In the genomic region with DNA sequence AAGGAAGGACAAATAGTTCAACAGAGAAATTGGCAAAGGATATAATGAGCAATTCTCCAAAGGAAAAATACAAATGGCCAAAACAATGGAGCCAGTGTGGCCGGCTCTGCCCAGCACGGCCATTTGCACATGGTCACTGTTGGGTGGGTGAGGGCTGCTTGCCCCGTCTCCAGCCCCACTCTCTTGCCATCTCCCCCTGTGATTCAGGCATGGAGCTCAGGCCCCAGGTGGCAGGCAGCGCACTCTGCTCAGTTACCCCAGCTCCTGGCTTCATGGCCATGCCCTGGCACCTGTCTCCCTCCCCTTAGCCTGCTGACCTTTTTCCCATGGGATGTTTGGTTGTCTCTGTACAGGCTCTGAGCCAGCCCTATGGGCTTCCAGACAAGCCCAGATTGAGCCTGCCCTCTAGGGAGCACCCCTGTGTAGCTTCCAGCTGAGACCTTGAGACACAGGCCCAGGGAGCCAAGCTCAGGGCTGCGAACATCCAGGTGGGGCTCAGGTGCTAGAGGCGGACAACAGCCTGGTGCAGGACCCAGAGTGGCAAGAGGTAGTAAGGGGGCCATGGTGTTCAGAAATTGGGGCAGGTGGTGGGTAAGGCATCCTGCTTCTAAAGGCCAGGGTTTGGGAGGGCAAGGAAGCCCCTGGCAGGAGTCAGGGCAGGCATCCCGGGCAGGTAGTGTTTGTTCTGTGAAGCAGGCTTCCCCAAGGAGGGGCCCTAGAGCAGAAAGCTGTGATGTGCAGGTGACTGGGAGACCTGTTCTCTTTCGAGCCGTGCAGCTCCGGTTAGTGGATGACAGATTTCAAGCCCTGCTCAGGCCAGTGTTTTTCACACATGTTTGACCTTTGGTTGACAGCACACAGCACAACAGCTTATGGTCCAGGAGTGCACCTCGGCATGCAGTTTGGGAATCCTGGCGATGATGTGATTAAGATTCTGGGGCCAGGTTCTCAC, we compare ENCODE assay signal across 1 cellular context.
TF ChIP-seq lines count a peak whose summit lies in the region.

No MANE protein-coding gene starts in this region.

TF ChIP-seq in HepG2, 621 proteins besides CTCF, POLR2A, EP300 and RAD21 (continues in another document):
- TF ChIP-seq, protein P1, sequence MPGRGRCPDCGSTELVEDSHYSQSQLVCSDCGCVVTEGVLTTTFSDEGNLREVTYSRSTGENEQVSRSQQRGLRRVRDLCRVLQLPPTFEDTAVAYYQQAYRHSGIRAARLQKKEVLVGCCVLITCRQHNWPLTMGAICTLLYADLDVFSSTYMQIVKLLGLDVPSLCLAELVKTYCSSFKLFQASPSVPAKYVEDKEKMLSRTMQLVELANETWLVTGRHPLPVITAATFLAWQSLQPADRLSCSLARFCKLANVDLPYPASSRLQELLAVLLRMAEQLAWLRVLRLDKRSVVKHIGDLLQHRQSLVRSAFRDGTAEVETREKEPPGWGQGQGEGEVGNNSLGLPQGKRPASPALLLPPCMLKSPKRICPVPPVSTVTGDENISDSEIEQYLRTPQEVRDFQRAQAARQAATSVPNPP (CRISPR knock-in tag; IDR thresholded peaks at IDR 0.05), result no peak
- TF ChIP-seq ZMYM4 (CRISPR knock-in tag; IDR thresholded peaks at IDR 0.05), result 0 out of 2 replicates have a peak, but pooled peaks have one; percentile 43
- TF ChIP-seq, protein P2, sequence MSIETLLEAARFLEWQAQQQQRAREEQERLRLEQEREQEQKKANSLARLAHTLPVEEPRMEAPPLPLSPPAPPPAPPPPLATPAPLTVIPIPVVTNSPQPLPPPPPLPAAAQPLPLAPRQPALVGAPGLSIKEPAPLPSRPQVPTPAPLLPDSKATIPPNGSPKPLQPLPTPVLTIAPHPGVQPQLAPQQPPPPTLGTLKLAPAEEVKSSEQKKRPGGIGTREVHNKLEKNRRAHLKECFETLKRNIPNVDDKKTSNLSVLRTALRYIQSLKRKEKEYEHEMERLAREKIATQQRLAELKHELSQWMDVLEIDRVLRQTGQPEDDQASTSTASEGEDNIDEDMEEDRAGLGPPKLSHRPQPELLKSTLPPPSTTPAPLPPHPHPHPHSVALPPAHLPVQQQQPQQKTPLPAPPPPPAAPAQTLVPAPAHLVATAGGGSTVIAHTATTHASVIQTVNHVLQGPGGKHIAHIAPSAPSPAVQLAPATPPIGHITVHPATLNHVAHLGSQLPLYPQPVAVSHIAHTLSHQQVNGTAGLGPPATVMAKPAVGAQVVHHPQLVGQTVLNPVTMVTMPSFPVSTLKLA (IDR thresholded peaks at IDR 0.05), result no peak
- no peak for TF ChIP-seq ZBTB37 (CRISPR knock-in tag; IDR thresholded peaks at IDR 0.05)
- TF ChIP-seq, protein P3, sequence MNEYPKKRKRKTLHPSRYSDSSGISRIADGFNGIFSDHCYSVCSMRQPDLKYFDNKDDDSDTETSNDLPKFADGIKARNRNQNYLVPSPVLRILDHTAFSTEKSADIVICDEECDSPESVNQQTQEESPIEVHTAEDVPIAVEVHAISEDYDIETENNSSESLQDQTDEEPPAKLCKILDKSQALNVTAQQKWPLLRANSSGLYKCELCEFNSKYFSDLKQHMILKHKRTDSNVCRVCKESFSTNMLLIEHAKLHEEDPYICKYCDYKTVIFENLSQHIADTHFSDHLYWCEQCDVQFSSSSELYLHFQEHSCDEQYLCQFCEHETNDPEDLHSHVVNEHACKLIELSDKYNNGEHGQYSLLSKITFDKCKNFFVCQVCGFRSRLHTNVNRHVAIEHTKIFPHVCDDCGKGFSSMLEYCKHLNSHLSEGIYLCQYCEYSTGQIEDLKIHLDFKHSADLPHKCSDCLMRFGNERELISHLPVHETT (CRISPR knock-in tag; conservative IDR thresholded peaks at IDR 0.05), result no peak
- TF ChIP-seq, protein P4, sequence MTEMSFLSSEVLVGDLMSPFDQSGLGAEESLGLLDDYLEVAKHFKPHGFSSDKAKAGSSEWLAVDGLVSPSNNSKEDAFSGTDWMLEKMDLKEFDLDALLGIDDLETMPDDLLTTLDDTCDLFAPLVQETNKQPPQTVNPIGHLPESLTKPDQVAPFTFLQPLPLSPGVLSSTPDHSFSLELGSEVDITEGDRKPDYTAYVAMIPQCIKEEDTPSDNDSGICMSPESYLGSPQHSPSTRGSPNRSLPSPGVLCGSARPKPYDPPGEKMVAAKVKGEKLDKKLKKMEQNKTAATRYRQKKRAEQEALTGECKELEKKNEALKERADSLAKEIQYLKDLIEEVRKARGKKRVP (CRISPR knock-in tag; IDR thresholded peaks at IDR 0.05), result no peak
- TF ChIP-seq SALL1 (CRISPR knock-in tag; IDR thresholded peaks at IDR 0.05), result peak; percentile 72
- peak; percentile 7; the same call in 1 of the 2 replicates for TF ChIP-seq ZNF556 (CRISPR knock-in tag; IDR thresholded peaks at IDR 0.05; ENCODE audit: borderline replicate concordance)
- TF ChIP-seq EEA1 (CRISPR knock-in tag; IDR thresholded peaks at IDR 0.05; ENCODE audit: borderline replicate concordance), result no peak
- TF ChIP-seq RXRA (CRISPR knock-in tag; IDR thresholded peaks at IDR 0.05), result peak; percentile 40; the same call in 1 of the 2 replicates
- TF ChIP-seq ZNF232 (CRISPR knock-in tag; IDR thresholded peaks at IDR 0.05; ENCODE audit: borderline replicate concordance), result no peak
- TF ChIP-seq ZNF878 (CRISPR knock-in tag; IDR thresholded peaks at IDR 0.05), result no peak
- TF ChIP-seq TEAD3 (CRISPR knock-in tag; optimal IDR thresholded peaks at IDR 0.05; ENCODE audit: borderline replicate concordance), result peak; percentile 18
- TF ChIP-seq FOXJ3 (CRISPR knock-in tag; IDR thresholded peaks at IDR 0.05; ENCODE audit: borderline replicate concordance), result no peak
- no peak for TF ChIP-seq NFATC3 (CRISPR knock-in tag; IDR thresholded peaks at IDR 0.05)
- no peak for TF ChIP-seq KDM6A (CRISPR knock-in tag; IDR thresholded peaks at IDR 0.05; ENCODE audit: low read depth)
- TF ChIP-seq RARG (CRISPR knock-in tag; IDR thresholded peaks at IDR 0.05; ENCODE audit: low read depth), result no peak
- TF ChIP-seq HOXA5 (CRISPR knock-in tag; IDR thresholded peaks at IDR 0.05), result no peak
- no peak for TF ChIP-seq MATR3 (CRISPR knock-in tag; IDR thresholded peaks at IDR 0.05)
- TF ChIP-seq ZNF274 (CRISPR knock-in tag; IDR thresholded peaks at IDR 0.05), result peak; percentile 50; the same call in 1 of the 2 replicates
- no peak for TF ChIP-seq MEIS1 (CRISPR knock-in tag; IDR thresholded peaks at IDR 0.05; ENCODE audit: borderline replicate concordance)
- TF ChIP-seq ZNF891 (CRISPR knock-in tag; IDR thresholded peaks at IDR 0.05), result peak; percentile 83; the same call in 1 of the 2 replicates
- TF ChIP-seq ZNF644 (CRISPR knock-in tag; IDR thresholded peaks at IDR 0.05; ENCODE audit: low read depth), result no peak
- TF ChIP-seq, protein P5, sequence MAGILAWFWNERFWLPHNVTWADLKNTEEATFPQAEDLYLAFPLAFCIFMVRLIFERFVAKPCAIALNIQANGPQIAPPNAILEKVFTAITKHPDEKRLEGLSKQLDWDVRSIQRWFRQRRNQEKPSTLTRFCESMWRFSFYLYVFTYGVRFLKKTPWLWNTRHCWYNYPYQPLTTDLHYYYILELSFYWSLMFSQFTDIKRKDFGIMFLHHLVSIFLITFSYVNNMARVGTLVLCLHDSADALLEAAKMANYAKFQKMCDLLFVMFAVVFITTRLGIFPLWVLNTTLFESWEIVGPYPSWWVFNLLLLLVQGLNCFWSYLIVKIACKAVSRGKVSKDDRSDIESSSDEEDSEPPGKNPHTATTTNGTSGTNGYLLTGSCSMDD (CRISPR knock-in tag; IDR thresholded peaks at IDR 0.05), result no peak
- TF ChIP-seq CREB1 (IDR thresholded peaks at IDR 0.05), result no peak
- TF ChIP-seq CREB1 (CRISPR knock-in tag; IDR thresholded peaks at IDR 0.05), result no peak
- TF ChIP-seq, protein P6, sequence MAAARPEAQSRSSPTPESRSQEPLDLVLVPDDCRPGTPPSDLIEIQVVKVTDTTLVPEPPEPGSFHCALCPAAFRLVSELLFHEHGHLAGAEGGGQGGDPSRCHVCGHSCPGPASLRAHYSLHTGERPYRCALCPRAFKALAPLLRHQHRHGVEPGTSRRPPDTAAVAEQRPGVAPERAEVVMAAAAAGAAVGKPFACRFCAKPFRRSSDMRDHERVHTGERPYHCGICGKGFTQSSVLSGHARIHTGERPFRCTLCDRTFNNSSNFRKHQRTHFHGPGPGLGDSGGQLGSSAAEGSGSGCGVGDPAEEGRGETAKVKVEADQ (CRISPR knock-in tag; IDR thresholded peaks at IDR 0.05; ENCODE audit: borderline replicate concordance), result no peak
- TF ChIP-seq EED (CRISPR knock-in tag; IDR thresholded peaks at IDR 0.05), result 0 out of 2 replicates have a peak, but pooled peaks have one; percentile 18
- no peak for TF ChIP-seq ZNF230 (CRISPR knock-in tag; IDR thresholded peaks at IDR 0.05)
- no peak for TF ChIP-seq ZBTB33 (CRISPR knock-in tag; IDR thresholded peaks at IDR 0.05)
- TF ChIP-seq, protein P7, sequence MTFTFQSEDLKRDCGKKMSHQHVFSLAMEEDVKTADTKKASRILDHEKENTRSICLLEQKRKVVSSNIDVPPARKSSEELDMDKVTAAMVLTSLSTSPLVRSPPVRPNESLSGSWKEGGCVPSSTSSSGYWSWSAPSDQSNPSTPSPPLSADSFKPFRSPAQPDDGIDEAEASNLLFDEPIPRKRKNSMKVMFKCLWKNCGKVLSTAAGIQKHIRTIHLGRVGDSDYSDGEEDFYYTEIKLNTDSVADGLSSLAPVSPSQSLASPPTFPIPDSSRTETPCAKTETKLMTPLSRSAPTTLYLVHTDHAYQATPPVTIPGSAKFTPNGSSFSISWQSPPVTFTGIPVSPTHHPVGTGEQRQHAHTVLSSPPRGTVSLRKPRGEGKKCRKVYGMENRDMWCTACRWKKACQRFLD (CRISPR knock-in tag; IDR thresholded peaks at IDR 0.05; ENCODE audit: borderline replicate concordance), result 0 out of 2 replicates have a peak, but pooled peaks have one; percentile 11
- TF ChIP-seq ZNF263 (CRISPR knock-in tag; IDR thresholded peaks at IDR 0.05), result peak; percentile 88
- no peak for TF ChIP-seq HDAC2 (CRISPR knock-in tag; IDR thresholded peaks at IDR 0.05)
- no peak for TF ChIP-seq KDM1A (CRISPR knock-in tag; IDR thresholded peaks at IDR 0.05)
- TF ChIP-seq U2AF1 (optimal IDR thresholded peaks at IDR 0.05; ENCODE audit: low read depth, low read length), result no peak
- 0 out of 4 replicates have a peak, but pooled peaks of 1 of the 2 experiments have one; percentile 10 for TF ChIP-seq KLF16 (CRISPR knock-in tag; IDR thresholded peaks at IDR 0.05)
- TF ChIP-seq SAP130 (CRISPR knock-in tag; IDR thresholded peaks at IDR 0.05; ENCODE audit: low read depth), result peak; percentile 44
- TF ChIP-seq TAF1 (CRISPR knock-in tag; IDR thresholded peaks at IDR 0.05), result no peak
- TF ChIP-seq MYC (CRISPR knock-in tag; IDR thresholded peaks at IDR 0.05; ENCODE audit: borderline replicate concordance), result peak; percentile 19; the same call in 1 of the 2 replicates
- TF ChIP-seq SMAD1 (CRISPR knock-in tag; IDR thresholded peaks at IDR 0.05; ENCODE audit: borderline replicate concordance, low read depth), result no peak; the same call in 1 of the 2 replicates
- no peak for TF ChIP-seq MED13 (CRISPR knock-in tag; IDR thresholded peaks at IDR 0.05)
- TF ChIP-seq ZNF501 (CRISPR knock-in tag; IDR thresholded peaks at IDR 0.05), result 0 out of 2 replicates have a peak, but pooled peaks have one; percentile 20
- TF ChIP-seq ZBTB38 (CRISPR knock-in tag; IDR thresholded peaks at IDR 0.05), result 0 out of 2 replicates have a peak, but pooled peaks have one; percentile 70
- no peak for TF ChIP-seq ZNF792 (CRISPR knock-in tag; IDR thresholded peaks at IDR 0.05)
- 0 out of 2 replicates have a peak, but pooled peaks have one; percentile 66 for TF ChIP-seq HIVEP1 (CRISPR knock-in tag; IDR thresholded peaks at IDR 0.05)
- TF ChIP-seq MAX (IDR thresholded peaks at IDR 0.05), result peak; percentile 62; the same call in 1 of the 2 replicates
- 0 out of 2 replicates have a peak, but pooled peaks have one; percentile 3 for TF ChIP-seq THAP11 (CRISPR knock-in tag; IDR thresholded peaks at IDR 0.05)
- TF ChIP-seq, protein P8, sequence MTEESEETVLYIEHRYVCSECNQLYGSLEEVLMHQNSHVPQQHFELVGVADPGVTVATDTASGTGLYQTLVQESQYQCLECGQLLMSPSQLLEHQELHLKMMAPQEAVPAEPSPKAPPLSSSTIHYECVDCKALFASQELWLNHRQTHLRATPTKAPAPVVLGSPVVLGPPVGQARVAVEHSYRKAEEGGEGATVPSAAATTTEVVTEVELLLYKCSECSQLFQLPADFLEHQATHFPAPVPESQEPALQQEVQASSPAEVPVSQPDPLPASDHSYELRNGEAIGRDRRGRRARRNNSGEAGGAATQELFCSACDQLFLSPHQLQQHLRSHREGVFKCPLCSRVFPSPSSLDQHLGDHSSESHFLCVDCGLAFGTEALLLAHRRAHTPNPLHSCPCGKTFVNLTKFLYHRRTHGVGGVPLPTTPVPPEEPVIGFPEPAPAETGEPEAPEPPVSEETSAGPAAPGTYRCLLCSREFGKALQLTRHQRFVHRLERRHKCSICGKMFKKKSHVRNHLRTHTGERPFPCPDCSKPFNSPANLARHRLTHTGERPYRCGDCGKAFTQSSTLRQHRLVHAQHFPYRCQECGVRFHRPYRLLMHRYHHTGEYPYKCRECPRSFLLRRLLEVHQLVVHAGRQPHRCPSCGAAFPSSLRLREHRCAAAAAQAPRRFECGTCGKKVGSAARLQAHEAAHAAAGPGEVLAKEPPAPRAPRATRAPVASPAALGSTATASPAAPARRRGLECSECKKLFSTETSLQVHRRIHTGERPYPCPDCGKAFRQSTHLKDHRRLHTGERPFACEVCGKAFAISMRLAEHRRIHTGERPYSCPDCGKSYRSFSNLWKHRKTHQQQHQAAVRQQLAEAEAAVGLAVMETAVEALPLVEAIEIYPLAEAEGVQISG (CRISPR knock-in tag; IDR thresholded peaks at IDR 0.05), result 0 out of 2 replicates have a peak, but pooled peaks have one; percentile 11
- TF ChIP-seq XRCC5 (optimal IDR thresholded peaks at IDR 0.05; ENCODE audit: low read length), result peak; percentile 14
